Comparison of ENCODE assay signal across 1 cellular context in genomic region chr14:24429395-24430142, GRCh38.
TF ChIP-seq lines count a peak whose summit lies in the region.

CBLN3 (minus strand) TSS chr14:24429668; CDS start chr14:24429054, 614 bp downstream.
KHNYN (plus strand) TSS chr14:24429954; CDS start chr14:24430731, 777 bp downstream.

TF ChIP-seq in HepG2, 621 proteins besides CTCF, POLR2A, EP300 and RAD21 (continued from another document and continues in another):
- TF ChIP-seq ZBTB34 (CRISPR knock-in tag; IDR thresholded peaks at IDR 0.05) (no peak), TBP (CRISPR knock-in tag; IDR thresholded peaks at IDR 0.05) (no peak), ZNF703 (CRISPR knock-in tag; IDR thresholded peaks at IDR 0.05; ENCODE audit: borderline replicate concordance) (no peak), ZNF687 (CRISPR knock-in tag; IDR thresholded peaks at IDR 0.05) (peak; percentile 94), ZNF292 (CRISPR knock-in tag; IDR thresholded peaks at IDR 0.05; ENCODE audit: borderline replicate concordance, low read depth) (peak; percentile 67; the same call in 1 of the 2 replicates), DR1 (CRISPR knock-in tag; IDR thresholded peaks at IDR 0.05) (no peak; the same call in 1 of the 2 replicates), MAFG (CRISPR knock-in tag; IDR thresholded peaks at IDR 0.05) (no peak), U2AF2 (IDR thresholded peaks at IDR 0.05; ENCODE audit: low read depth, low read length) (peak; percentile 70; the same call in 1 of the 2 replicates), HOXA3 (CRISPR knock-in tag; IDR thresholded peaks at IDR 0.05) (peak; percentile 87), ZFX (CRISPR knock-in tag; IDR thresholded peaks at IDR 0.05; ENCODE audit: low read depth) (peak; percentile 99), ELK4 (CRISPR knock-in tag; IDR thresholded peaks at IDR 0.05; ENCODE audit: borderline replicate concordance) (no peak), ZNF761 (CRISPR knock-in tag; conservative IDR thresholded peaks at IDR 0.05) (no peak; the same call in 1 of the 2 replicates), SIX4 (CRISPR knock-in tag; IDR thresholded peaks at IDR 0.05) (peak; percentile 78), PCBP2 (optimal IDR thresholded peaks at IDR 0.05; ENCODE audit: low read depth, low read length, poor library complexity, severe bottlenecking) (peak; percentile 41), ZNF564 (CRISPR knock-in tag; IDR thresholded peaks at IDR 0.05) (no peak), ARID4A (CRISPR knock-in tag; IDR thresholded peaks at IDR 0.05; ENCODE audit: borderline replicate concordance) (peak; percentile 75; the same call in 1 of the 2 replicates), ZNF235 (CRISPR knock-in tag; IDR thresholded peaks at IDR 0.05; ENCODE audit: borderline replicate concordance) (peak; percentile 98; the same call in 1 of the 2 replicates), ZBTB33 (CRISPR knock-in tag; IDR thresholded peaks at IDR 0.05) (0 out of 2 replicates have a peak, but pooled peaks have one; percentile 7), ZNF777 (CRISPR knock-in tag; IDR thresholded peaks at IDR 0.05) (peak; percentile 99), SNAI1 (CRISPR knock-in tag; IDR thresholded peaks at IDR 0.05; ENCODE audit: borderline replicate concordance) (peak; percentile 94), POLR2AphosphoS2 (IDR thresholded peaks at IDR 0.05; ENCODE audit: low read depth, low read length) (peak; percentile 79; the same call in 1 of the 2 replicates), TBX2 (CRISPR knock-in tag; IDR thresholded peaks at IDR 0.05; ENCODE audit: borderline replicate concordance) (peak; percentile 91), TOPORS (CRISPR knock-in tag; IDR thresholded peaks at IDR 0.05) (no peak; the same call in none of the 2 replicates), PLSCR1 (CRISPR knock-in tag; IDR thresholded peaks at IDR 0.05; ENCODE audit: borderline replicate concordance) (no peak), MIER2 (CRISPR knock-in tag; IDR thresholded peaks at IDR 0.05) (peak; percentile 84), PLRG1 (conservative IDR thresholded peaks at IDR 0.05) (no peak), ZC3H4 (CRISPR knock-in tag; IDR thresholded peaks at IDR 0.05; ENCODE audit: borderline replicate concordance) (peak; percentile 61; the same call in 1 of the 2 replicates), ELF3 (CRISPR knock-in tag; IDR thresholded peaks at IDR 0.05) (peak; percentile 84), ZMYM2 (CRISPR knock-in tag; IDR thresholded peaks at IDR 0.05) (0 out of 2 replicates have a peak, but pooled peaks have one; percentile 68), ATF7-NPFF (CRISPR knock-in tag; IDR thresholded peaks at IDR 0.05; ENCODE audit: low read depth) (peak; percentile 93), FUBP1 (CRISPR knock-in tag; IDR thresholded peaks at IDR 0.05; ENCODE audit: borderline replicate concordance) (0 out of 2 replicates have a peak, but pooled peaks have one; percentile 84), ZNF549 (CRISPR knock-in tag; IDR thresholded peaks at IDR 0.05) (no peak), SATB2 (CRISPR knock-in tag; IDR thresholded peaks at IDR 0.05) (no peak), SMARCC2 (IDR thresholded peaks at IDR 0.05) (no peak), SIN3A (IDR thresholded peaks at IDR 0.05; ENCODE audit: borderline replicate concordance, low read depth, low read length) (peak; percentile 67; the same call in 1 of the 2 replicates), SNAPC5 (CRISPR knock-in tag; IDR thresholded peaks at IDR 0.05; ENCODE audit: borderline replicate concordance) (peak; percentile 7; the same call in 1 of the 2 replicates), ATF4 (CRISPR knock-in tag; IDR thresholded peaks at IDR 0.05) (no peak; a peak in 1 of 4 replicates), ZFAT (CRISPR knock-in tag; conservative IDR thresholded peaks at IDR 0.05) (no peak), RBAK (CRISPR knock-in tag; IDR thresholded peaks at IDR 0.05) (peak; percentile 73; the same call in 1 of the 2 replicates), ZNF367 (CRISPR knock-in tag; IDR thresholded peaks at IDR 0.05; ENCODE audit: borderline replicate concordance) (no peak; the same call in 1 of the 2 replicates), TIGD3 (CRISPR knock-in tag; IDR thresholded peaks at IDR 0.05; ENCODE audit: borderline replicate concordance) (0 out of 2 replicates have a peak, but pooled peaks have one; percentile 32), SP140L (CRISPR knock-in tag; IDR thresholded peaks at IDR 0.05; ENCODE audit: borderline replicate concordance) (peak; percentile 37; the same call in 1 of the 2 replicates), RELA (CRISPR knock-in tag; IDR thresholded peaks at IDR 0.05) (peak; percentile 58; the same call in 1 of the 2 replicates), MYC (CRISPR knock-in tag; IDR thresholded peaks at IDR 0.05; ENCODE audit: borderline replicate concordance) (peak; percentile 86), ZNF577 (CRISPR knock-in tag; IDR thresholded peaks at IDR 0.05; ENCODE audit: borderline replicate concordance, low read depth) (no peak), ZNF570 (CRISPR knock-in tag; IDR thresholded peaks at IDR 0.05; ENCODE audit: borderline replicate concordance) (no peak)
